In the genomic region with DNA sequence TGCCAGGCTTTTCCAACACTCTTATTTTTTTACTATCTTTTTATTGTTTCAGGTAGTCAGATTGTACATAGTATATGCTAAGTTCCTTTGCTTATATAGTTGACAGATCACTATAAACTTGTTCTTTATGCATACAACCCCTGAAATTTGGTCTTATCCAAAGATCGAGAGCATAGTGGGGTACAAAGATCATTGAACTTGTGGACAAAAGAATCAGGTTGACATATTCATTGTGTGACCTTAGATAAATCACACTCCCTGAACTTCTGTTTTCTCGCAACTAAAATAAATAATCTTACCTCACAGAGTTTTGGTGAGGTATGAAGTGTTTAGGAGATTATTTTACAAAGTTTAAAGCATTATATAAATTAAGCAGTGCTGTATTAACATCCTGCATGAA, we compare ENCODE assay signal across 8 cellular contexts. TPM values are rescaled to one million over a fixed set of nuclear protein-coding genes. Genes with fewer than 3 reads are reported as not detected.
"Had no signal": no experiment of that assay in that cellular context is flagged by ENCODE, and none has a peak within 500 bp of the region (broad histone marks: within the 10 kb centered on the region; RNA-seq: fewer than 3 reads in every experiment).

No MANE protein-coding gene starts in this region.

- ATAC-seq: K562 had no signal

- H3K4me2 ChIP-seq: KMS-11 had no signal

- FAIRE-seq: HTR-8/SVneo, K562 had no signal

- H3K9ac ChIP-seq: KMS-11 had no signal

- H3K4me3 ChIP-seq: K562 had no signal

- H3K27ac ChIP-seq: HL-60, KMS-11 had no signal

- DNase-seq: IMR-90, KBM-7, KG1 had no signal

RNA-seq across cellular contexts. Expression of a gene that starts 22.4 kb away (rescaled TPM):
- polyA plus RNA-seq: IgD-negative memory B cell had no signal
